Comparison of ENCODE assay signal across 2 cellular contexts in genomic region chr20:45569650-45570049, GRCh38. TPM values are rescaled to one million over a fixed set of nuclear protein-coding genes. Genes with fewer than 3 reads are reported as not detected.
"Had no signal": no experiment of that assay in that cellular context is flagged by ENCODE, and none has a peak within 500 bp of the region (broad histone marks: within the 10 kb centered on the region; RNA-seq: fewer than 3 reads in every experiment).

No MANE protein-coding gene starts in this region.

RNA-seq across cellular contexts. Expression of gene WFDC8, which starts 9.4 kb away (rescaled TPM):
- total RNA-seq: G401, GM12878 had no signal
- polyA plus RNA-seq: GM12878 had no signal

RNA-seq across cellular contexts. Expression of gene EPPIN, which starts 22.4 kb away (rescaled TPM):
- total RNA-seq: G401, GM12878 had no signal
- polyA plus RNA-seq: GM12878 had no signal

RNA-seq across cellular contexts. Expression of gene WFDC6, which starts 30.4 kb away (rescaled TPM):
- total RNA-seq: G401, GM12878 had no signal
- polyA plus RNA-seq: GM12878 had no signal

RNA-seq across cellular contexts. Expression of gene SPINT3, which starts 54.2 kb away (rescaled TPM):
- total RNA-seq: G401, GM12878 had no signal
- polyA plus RNA-seq: GM12878 had no signal

RNA-seq across cellular contexts. Expression of gene WFDC10A, which starts 59.9 kb away (rescaled TPM):
- total RNA-seq: G401, GM12878 had no signal
- polyA plus RNA-seq: GM12878 had no signal
